ENCODE assay signal across 9 cellular contexts in the genomic region with DNA sequence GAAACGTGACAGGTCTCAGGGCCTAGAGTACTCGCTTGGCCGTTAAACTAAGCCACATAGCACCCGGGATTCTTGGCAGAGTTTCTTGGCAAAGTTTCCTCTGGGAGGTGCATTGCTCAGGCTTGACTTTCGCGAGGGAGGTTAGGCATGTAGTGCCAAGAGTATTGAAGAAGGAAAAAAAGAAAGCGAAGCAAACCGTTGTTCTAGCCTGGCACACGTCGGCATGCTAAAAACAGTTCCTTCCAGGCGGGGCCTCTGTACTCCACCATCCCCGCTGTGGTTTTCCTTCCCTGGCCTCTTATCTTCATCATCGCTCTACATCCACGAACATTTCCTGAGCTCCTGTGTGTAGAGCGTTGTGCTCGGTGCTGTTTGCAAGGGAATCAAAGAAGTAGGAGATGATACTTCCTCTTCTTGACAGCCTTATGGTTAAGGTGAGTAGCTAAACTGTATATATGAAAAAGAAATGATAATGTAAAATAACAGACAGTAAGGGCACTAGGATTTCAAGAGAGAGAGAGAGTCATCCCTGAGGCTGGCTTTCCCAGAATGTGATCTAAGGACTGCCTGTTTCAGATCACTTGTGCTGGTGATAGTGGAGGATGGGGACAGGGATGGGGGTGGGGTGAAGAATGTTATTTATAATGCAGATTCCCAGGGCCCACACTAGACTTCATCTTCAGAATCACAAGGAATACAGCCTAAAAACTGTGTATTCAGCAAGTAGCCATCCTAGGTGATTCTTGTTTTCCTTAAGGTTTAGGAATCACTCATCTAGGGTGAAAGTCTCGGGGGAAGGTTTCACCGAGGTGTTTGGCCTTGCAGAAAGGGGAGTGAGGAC. TPM values are rescaled to one million over a fixed set of nuclear protein-coding genes. Genes with fewer than 3 reads are reported as not detected.
DNase-seq lines count a peak whose midpoint lies in the region; ATAC-seq and TF ChIP-seq lines count a peak whose summit lies in the region.
"Had no signal": no experiment of that assay in that cellular context is flagged by ENCODE, and none has a peak within 500 bp of the region (broad histone marks: within the 10 kb centered on the region; RNA-seq: fewer than 3 reads in every experiment).

No MANE protein-coding gene starts in this region.

- H3K27me3 Mint-ChIP-seq in natural killer cell (ENCODE audit: low read depth in 2 of 2) = peaks cover 30 to 69% of the 10 kb centered on the region in 2 donors

- intact Hi-C loops in ascending aorta (cut with DNase I) = loop anchor here (2.0 to 5.0 kb wide), 2 partner anchors 57 to 97 kb away; no protein-coding TSS in a partner anchor
- intact Hi-C loops in tibial artery (cut with DNase I; ENCODE audit: low total_unique reads) = loop anchor here (10.0 kb wide), 1 partner anchor 81 kb away; no protein-coding TSS in a partner anchor
- intact Hi-C loops in natural killer cell (cut with micrococcal nuclease) = no loop called here

- no peaks in the 10 kb centered on the region for H3K36me3 Mint-ChIP-seq in natural killer cell

- H3K9me3 Mint-ChIP-seq in natural killer cell = no peaks in the 10 kb centered on the region
- H3K9me3 Mint-ChIP-seq: central memory CD8-positive, alpha-beta T cell had no signal

- no peak overlapping the region for H3K27ac Mint-ChIP-seq in natural killer cell

- H3K4me1 Mint-ChIP-seq in natural killer cell = peaks cover 0 to 6% of the 10 kb centered on the region in 2 donors
- H3K4me1 Mint-ChIP-seq: central memory CD8-positive, alpha-beta T cell had no signal

- no peaks in the 10 kb centered on the region for H3K9me3 ChIP-seq in ascending aorta
- H3K9me3 ChIP-seq in tibial artery = no peaks in the 10 kb centered on the region

- H3K27ac ChIP-seq in ascending aorta = peak overlapping the region; percentile 31 to 45
- peak overlapping the region; percentile 16 to 27 for H3K27ac ChIP-seq in tibial artery

- TF ChIP-seq CTCF in ascending aorta (IDR thresholded peaks at IDR 0.05) = peak in 1 of 3 experiments; percentile 3
- no peak for TF ChIP-seq CTCF in tibial artery (IDR thresholded peaks at IDR 0.05)
- no peak for TF ChIP-seq CTCF in natural killer cell (IDR thresholded peaks at IDR 0.05)

- H3K4me3 ChIP-seq in ascending aorta (peak overlapping the region in 1 of 2 donors; percentile 39), tibial artery (peak overlapping the region; percentile 17 to 22)

- H3K27me3 ChIP-seq in ascending aorta (peaks cover 5% of the 10 kb centered on the region), tibial artery (peaks cover 0 to 49% of the 10 kb centered on the region in 2 donors)

- ATAC-seq in GM21390 (IDR thresholded peaks at IDR 0.05; ENCODE audit: unreplicated experiment) (no peak), HG03354 (IDR thresholded peaks at IDR 0.05; ENCODE audit: poor library complexity, severe bottlenecking, unreplicated experiment) (no peak), natural killer cell (no peak)

- DNase-seq in HT1080 (ENCODE audit: low read depth) (peak; percentile 86), ascending aorta (ENCODE audit: low spot score in 2 of 2) (peak in 1 of 2 donors; percentile 90), iPS-NIHi11 (ENCODE audit: low spot score) (peak; percentile 45), tibial artery (peak; percentile 38 to 82), NCI-H69 (lab: John Stamatoyannopoulos, UW) (no peak), natural killer cell (no peak)

- H3K36me3 ChIP-seq in ascending aorta = no peaks in the 10 kb centered on the region
- H3K36me3 ChIP-seq in tibial artery = no peaks in the 10 kb centered on the region

- H3K4me1 ChIP-seq in ascending aorta = peaks cover 5 to 8% of the 10 kb centered on the region in 2 donors
- H3K4me1 ChIP-seq in tibial artery = peaks cover 0 to 23% (median 15%) of the 10 kb centered on the region in 4 donors

- no peak overlapping the region for H3K4me3 Mint-ChIP-seq in natural killer cell
- H3K4me3 Mint-ChIP-seq: central memory CD8-positive, alpha-beta T cell had no signal

RNA-seq across cellular contexts. Expression of a gene that starts 18.9 kb away (rescaled TPM):
- 99.2 and 105 TPM in 2 replicates for total RNA-seq in HT1080 (2014; rRNA removed; shearing (Covaris generic))
- polyA plus RNA-seq in HT1080 (2015; cell fraction: cytosol; rRNA removed) = 93.3 and 95.7 TPM in 2 replicates
- polyA plus RNA-seq in HT1080 (2015; cell fraction: nucleus; rRNA removed) = 100 and 104 TPM in 2 replicates
- 54.8 TPM for total RNA-seq in ascending aorta
- total RNA-seq in natural killer cell = 100 to 1,000 TPM in 2 of 3 donors, 10 to 100 TPM in 1; 88.5 to 107 (median 105) TPM

Comparison
In these comparisons a context has a peak if more than half of its experiments do, and no peak if none do; other contexts are left out.
1. DNase-seq: peak in HT1080 (single experiment), iPS-NIHi11 (single experiment) and tibial artery (2 of 2); none in NCI-H69 (single experiment) and natural killer cell (single experiment).